10 cellular contexts compared by ENCODE assay signal in genomic region chr14:100158566-100159106, GRCh38. TPM values are rescaled to one million over a fixed set of nuclear protein-coding genes. Genes with fewer than 3 reads are reported as not detected.
DNase-seq lines count a peak whose midpoint lies in the region; TF ChIP-seq lines count a peak whose summit lies in the region.
"Had no signal": no experiment of that assay in that cellular context is flagged by ENCODE, and none has a peak within 500 bp of the region (broad histone marks: within the 10 kb centered on the region; RNA-seq: fewer than 3 reads in every experiment).

No MANE protein-coding gene starts in this region.

- no peaks in the 10 kb centered on the region; the same call in 1 of the 2 replicates for H3F3A ChIP-seq in OCI-LY1 (ENCODE audit: insufficient read depth, low read length)

- peak overlapping the region; percentile 43; the same call in 1 of the 2 replicates for H3K9ac ChIP-seq in OCI-LY1 (ENCODE audit: low read length)

- TF ChIP-seq EP300 in esophagus muscularis mucosa (IDR thresholded peaks at IDR 0.05) = no peak
- no peak for TF ChIP-seq EP300 in sigmoid colon (IDR thresholded peaks at IDR 0.05)

- TF ChIP-seq CTCF in OCI-LY1 (IDR thresholded peaks at IDR 0.05; ENCODE audit: low read length) (no peak), esophagus muscularis mucosa (IDR thresholded peaks at IDR 0.05) (no peak), sigmoid colon (IDR thresholded peaks at IDR 0.05) (no peak), GM13976 (IDR thresholded peaks at IDR 0.05; ENCODE audit: borderline replicate concordance, control extremely low read depth, extremely low read depth, insufficient read depth, missing control alignments) (no peak)

- H3K79me2 ChIP-seq in OCI-LY1 (ENCODE audit: insufficient read depth, low read length) = no peaks in the 10 kb centered on the region

- DNase-seq in NCI-H1694 treated with DMSO at 0.1 percent for 48 hours (lab: John Stamatoyannopoulos, UW) (peak; percentile 35), NCI-H1694 (lab: John Stamatoyannopoulos, UW) (no peak), esophagus muscularis mucosa (ENCODE audit: extremely low spot score) (no peak), sigmoid colon (no peak), ureter (ENCODE audit: low spot score) (no peak), GM13976 (ENCODE audit: low spot score) (no peak)
- no peak for DNase-seq in activated CD8-positive, alpha-beta memory T cell treated with anti-CD3 and anti-CD28 coated beads, Interleukin-2, amount 50 U/mL, for 4 hours

- in situ Hi-C loops in GM13976 (cut with MboI; ENCODE audit: low sequenced_read_pairs, unreplicated experiment) = no loop called here

- WGBS in esophagus muscularis mucosa = 28% methylated on average over 12 of the region's 33 CpGs
- 4 to 14% methylated on average over 33 of the region's 33 CpGs for WGBS in sigmoid colon, 2 donors

- intact Hi-C loops in esophagus muscularis mucosa (cut with DNase I) = no loop called here
- intact Hi-C loops in sigmoid colon (cut with DNase I) = no loop called here

- H3K27ac ChIP-seq in OCI-LY1 (ENCODE audit: low read depth, low read length, poor library complexity, severe bottlenecking) (no peak overlapping the region), esophagus muscularis mucosa (replicated peaks in 1 of 4) (no peak overlapping the region), sigmoid colon (no peak overlapping the region)

- no peak for TF ChIP-seq POLR2A in esophagus muscularis mucosa (IDR thresholded peaks at IDR 0.05; ENCODE audit: low read depth)
- no peak for TF ChIP-seq POLR2A in sigmoid colon (IDR thresholded peaks at IDR 0.05)

- no peaks in the 10 kb centered on the region for H4K20me1 ChIP-seq in OCI-LY1 (ENCODE audit: insufficient read depth, low read length)

- H2AFZ ChIP-seq in OCI-LY1 (ENCODE audit: low read length) = no peak overlapping the region

- H3K27me3 ChIP-seq in OCI-LY1 (ENCODE audit: insufficient read depth, low read length) = no peaks in the 10 kb centered on the region; the same call in 1 of the 2 replicates
- peaks cover 2 to 72% (median 33%) of the 10 kb centered on the region in 4 donors for H3K27me3 ChIP-seq in esophagus muscularis mucosa
- H3K27me3 ChIP-seq in sigmoid colon = peaks cover 26 to 60% (median 41%) of the 10 kb centered on the region in 3 donors

- H3K4me3 ChIP-seq in OCI-LY1 (ENCODE audit: low read depth, low read length, poor library complexity, severe bottlenecking) = peak overlapping the region; percentile 69
- peak overlapping the region; percentile 43 to 52 (median 48) for H3K4me3 ChIP-seq in esophagus muscularis mucosa
- H3K4me3 ChIP-seq in sigmoid colon = peak overlapping the region in 3 of 4 donors; percentile 28 to 40 (median 37)

- H3K9me2 ChIP-seq in OCI-LY1 (ENCODE audit: low read depth, low read length) = no peaks in the 10 kb centered on the region

- H3K9me3 ChIP-seq in OCI-LY1 (ENCODE audit: low read length) (peaks cover 7% of the 10 kb centered on the region; the same call in 1 of the 2 replicates), esophagus muscularis mucosa (peaks cover 0 to 9% (median 8%) of the 10 kb centered on the region in 4 donors), sigmoid colon (peaks cover 0 to 6% (median 5%) of the 10 kb centered on the region in 4 donors)

- H3K36me3 ChIP-seq in OCI-LY1 (ENCODE audit: insufficient read depth, low read length) (peaks cover 7% of the 10 kb centered on the region; the same call in 1 of the 2 replicates), esophagus muscularis mucosa (no peaks in the 10 kb centered on the region), sigmoid colon (no peaks in the 10 kb centered on the region)

- H3K4me1 ChIP-seq in OCI-LY1 (ENCODE audit: insufficient read depth, low read length, severe bottlenecking) = peaks cover 30% of the 10 kb centered on the region
- H3K4me1 ChIP-seq in esophagus muscularis mucosa = peaks cover 12 to 18% (median 17%) of the 10 kb centered on the region in 4 donors
- peaks cover 0 to 16% (median 15%) of the 10 kb centered on the region in 4 donors for H3K4me1 ChIP-seq in sigmoid colon

- peak overlapping the region; percentile 96 for H3K4me2 ChIP-seq in OCI-LY1 (ENCODE audit: low read length)

RNA-seq across cellular contexts. Expression of gene DEGS2, which starts 0.8 kb away (rescaled TPM):
- total RNA-seq in esophagus muscularis mucosa (under 1 TPM in 3 of 4 donors, not detected in 1; 0.06 to 0.33 (median 0.11) TPM), sigmoid colon (under 1 TPM; under 0.01 to 0.54 (median 0.39) TPM), ureter (59.9 TPM)
- 10 to 100 TPM in 1 of 3 donors, 1 to 10 TPM in 2; 2.4 to 11.9 (median 2.8) TPM for polyA plus RNA-seq in sigmoid colon
- total RNA-seq: LHCN-M2, SK-MEL-5 had no signal

Comparison
In these comparisons a context has a peak if more than half of its experiments do, and no peak if none do; other contexts are left out.
1. RNA of gene DEGS2, which starts 0.8 kb away (total RNA-seq): 59.9 TPM in ureter (single experiment); under 0.01 to 0.54 TPM in sigmoid colon and 0.06 to 0.33 TPM in esophagus muscularis mucosa; every median in the first group is over 10 times any median in the second.
2. Peak in every context shown above with its lines, with median percentiles within 50 percentile points of each other: H3K4me3 ChIP-seq.